ENCODE assay signal across 1 cellular context in the genomic region with DNA sequence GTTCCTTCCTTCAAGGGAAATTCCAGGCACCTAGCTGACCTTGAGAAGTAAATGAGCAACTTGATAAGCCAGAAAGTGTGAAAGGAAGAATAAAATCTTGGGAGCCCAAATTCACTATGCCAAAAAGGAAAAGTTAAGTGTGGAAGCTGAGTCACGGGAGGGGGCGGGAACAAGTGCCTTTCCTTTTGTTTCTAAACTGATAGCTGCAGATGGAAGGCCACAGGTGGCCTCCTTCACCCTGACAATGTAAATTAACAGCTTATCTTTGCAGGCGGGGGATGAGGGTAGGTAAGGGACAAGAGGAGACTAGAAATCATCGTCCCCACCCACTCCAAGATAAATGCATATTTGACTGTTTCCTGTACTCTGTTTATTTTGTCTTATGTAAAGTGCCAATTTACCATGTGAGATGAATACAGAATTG.
TF ChIP-seq lines count a peak whose summit lies in the region.

No MANE protein-coding gene starts in this region.

TF ChIP-seq in K562, 482 proteins besides CTCF, POLR2A, EP300 and RAD21 (continued from another document and continues in another):
- TF ChIP-seq, protein P1, sequence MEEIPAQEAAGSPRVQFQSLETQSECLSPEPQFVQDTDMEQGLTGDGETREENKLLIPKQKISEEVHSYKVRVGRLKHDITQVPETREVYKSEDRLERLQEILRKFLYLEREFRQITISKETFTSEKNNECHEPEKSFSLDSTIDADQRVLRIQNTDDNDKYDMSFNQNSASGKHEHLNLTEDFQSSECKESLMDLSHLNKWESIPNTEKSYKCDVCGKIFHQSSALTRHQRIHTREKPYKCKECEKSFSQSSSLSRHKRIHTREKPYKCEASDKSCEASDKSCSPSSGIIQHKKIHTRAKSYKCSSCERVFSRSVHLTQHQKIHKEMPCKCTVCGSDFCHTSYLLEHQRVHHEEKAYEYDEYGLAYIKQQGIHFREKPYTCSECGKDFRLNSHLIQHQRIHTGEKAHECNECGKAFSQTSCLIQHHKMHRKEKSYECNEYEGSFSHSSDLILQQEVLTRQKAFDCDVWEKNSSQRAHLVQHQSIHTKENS (CRISPR knock-in tag; IDR thresholded peaks at IDR 0.05), result no peak
- no peak for TF ChIP-seq ZNF347 (CRISPR knock-in tag; IDR thresholded peaks at IDR 0.05; ENCODE audit: low read depth)
- TF ChIP-seq MYBL2 (IDR thresholded peaks at IDR 0.05; ENCODE audit: low read depth), result no peak
- no peak for TF ChIP-seq MYBL2 (CRISPR knock-in tag; IDR thresholded peaks at IDR 0.05; ENCODE audit: borderline replicate concordance)
- peak; percentile 43 to 67; a peak in 3 of 4 replicates for TF ChIP-seq KDM1A (IDR thresholded peaks at IDR 0.05)
- TF ChIP-seq JUND (IDR thresholded peaks at IDR 0.05; ENCODE audit: borderline replicate concordance, low read depth, low read length), result peak; percentile 63; the same call in 1 of the 2 replicates
- peak; percentile 32; the same call in 1 of the 3 replicates for TF ChIP-seq JUND (tag; IDR thresholded peaks at IDR 0.05; ENCODE audit: borderline replicate concordance, low read depth, low read length)
- TF ChIP-seq, protein P2, sequence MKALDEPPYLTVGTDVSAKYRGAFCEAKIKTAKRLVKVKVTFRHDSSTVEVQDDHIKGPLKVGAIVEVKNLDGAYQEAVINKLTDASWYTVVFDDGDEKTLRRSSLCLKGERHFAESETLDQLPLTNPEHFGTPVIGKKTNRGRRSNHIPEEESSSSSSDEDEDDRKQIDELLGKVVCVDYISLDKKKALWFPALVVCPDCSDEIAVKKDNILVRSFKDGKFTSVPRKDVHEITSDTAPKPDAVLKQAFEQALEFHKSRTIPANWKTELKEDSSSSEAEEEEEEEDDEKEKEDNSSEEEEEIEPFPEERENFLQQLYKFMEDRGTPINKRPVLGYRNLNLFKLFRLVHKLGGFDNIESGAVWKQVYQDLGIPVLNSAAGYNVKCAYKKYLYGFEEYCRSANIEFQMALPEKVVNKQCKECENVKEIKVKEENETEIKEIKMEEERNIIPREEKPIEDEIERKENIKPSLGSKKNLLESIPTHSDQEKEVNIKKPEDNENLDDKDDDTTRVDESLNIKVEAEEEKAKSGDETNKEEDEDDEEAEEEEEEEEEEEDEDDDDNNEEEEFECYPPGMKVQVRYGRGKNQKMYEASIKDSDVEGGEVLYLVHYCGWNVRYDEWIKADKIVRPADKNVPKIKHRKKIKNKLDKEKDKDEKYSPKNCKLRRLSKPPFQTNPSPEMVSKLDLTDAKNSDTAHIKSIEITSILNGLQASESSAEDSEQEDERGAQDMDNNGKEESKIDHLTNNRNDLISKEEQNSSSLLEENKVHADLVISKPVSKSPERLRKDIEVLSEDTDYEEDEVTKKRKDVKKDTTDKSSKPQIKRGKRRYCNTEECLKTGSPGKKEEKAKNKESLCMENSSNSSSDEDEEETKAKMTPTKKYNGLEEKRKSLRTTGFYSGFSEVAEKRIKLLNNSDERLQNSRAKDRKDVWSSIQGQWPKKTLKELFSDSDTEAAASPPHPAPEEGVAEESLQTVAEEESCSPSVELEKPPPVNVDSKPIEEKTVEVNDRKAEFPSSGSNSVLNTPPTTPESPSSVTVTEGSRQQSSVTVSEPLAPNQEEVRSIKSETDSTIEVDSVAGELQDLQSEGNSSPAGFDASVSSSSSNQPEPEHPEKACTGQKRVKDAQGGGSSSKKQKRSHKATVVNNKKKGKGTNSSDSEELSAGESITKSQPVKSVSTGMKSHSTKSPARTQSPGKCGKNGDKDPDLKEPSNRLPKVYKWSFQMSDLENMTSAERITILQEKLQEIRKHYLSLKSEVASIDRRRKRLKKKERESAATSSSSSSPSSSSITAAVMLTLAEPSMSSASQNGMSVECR (CRISPR knock-in tag; IDR thresholded peaks at IDR 0.05), result no peak
- 0 out of 2 replicates have a peak, but pooled peaks have one; percentile 26 for TF ChIP-seq MTA3 (IDR thresholded peaks at IDR 0.05; ENCODE audit: borderline replicate concordance)
- TF ChIP-seq, protein P3, sequence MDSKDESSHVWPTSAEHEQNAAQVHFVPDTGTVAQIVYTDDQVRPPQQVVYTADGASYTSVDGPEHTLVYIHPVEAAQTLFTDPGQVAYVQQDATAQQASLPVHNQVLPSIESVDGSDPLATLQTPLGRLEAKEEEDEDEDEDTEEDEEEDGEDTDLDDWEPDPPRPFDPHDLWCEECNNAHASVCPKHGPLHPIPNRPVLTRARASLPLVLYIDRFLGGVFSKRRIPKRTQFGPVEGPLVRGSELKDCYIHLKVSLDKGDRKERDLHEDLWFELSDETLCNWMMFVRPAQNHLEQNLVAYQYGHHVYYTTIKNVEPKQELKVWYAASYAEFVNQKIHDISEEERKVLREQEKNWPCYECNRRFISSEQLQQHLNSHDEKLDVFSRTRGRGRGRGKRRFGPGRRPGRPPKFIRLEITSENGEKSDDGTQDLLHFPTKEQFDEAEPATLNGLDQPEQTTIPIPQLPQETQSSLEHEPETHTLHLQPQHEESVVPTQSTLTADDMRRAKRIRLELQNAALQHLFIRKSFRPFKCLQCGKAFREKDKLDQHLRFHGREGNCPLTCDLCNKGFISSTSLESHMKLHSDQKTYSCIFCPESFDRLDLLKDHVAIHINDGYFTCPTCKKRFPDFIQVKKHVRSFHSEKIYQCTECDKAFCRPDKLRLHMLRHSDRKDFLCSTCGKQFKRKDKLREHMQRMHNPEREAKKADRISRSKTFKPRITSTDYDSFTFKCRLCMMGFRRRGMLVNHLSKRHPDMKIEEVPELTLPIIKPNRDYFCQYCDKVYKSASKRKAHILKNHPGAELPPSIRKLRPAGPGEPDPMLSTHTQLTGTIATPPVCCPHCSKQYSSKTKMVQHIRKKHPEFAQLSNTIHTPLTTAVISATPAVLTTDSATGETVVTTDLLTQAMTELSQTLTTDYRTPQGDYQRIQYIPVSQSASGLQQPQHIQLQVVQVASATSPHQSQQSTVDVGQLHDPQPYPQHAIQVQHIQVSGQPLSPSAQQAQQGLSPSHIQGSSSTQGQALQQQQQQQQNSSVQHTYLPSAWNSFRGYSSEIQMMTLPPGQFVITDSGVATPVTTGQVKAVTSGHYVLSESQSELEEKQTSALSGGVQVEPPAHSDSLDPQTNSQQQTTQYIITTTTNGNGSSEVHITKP (IDR thresholded peaks at IDR 0.05; ENCODE audit: partially characterized antibody), result peak; percentile 55
- TF ChIP-seq CXXC5 (CRISPR knock-in tag; IDR thresholded peaks at IDR 0.05), result 0 out of 2 replicates have a peak, but pooled peaks have one; percentile 35
- peak; percentile 62 for TF ChIP-seq NFIC (IDR thresholded peaks at IDR 0.05)
- TF ChIP-seq ATF7 (IDR thresholded peaks at IDR 0.05), result peak; percentile 44; the same call in 1 of the 2 replicates
- TF ChIP-seq ZC3H8 (IDR thresholded peaks at IDR 0.05), result no peak
- TF ChIP-seq NCOA1 (IDR thresholded peaks at IDR 0.05; ENCODE audit: low read depth), result peak; percentile 69; the same call in 1 of the 2 replicates
- peak; percentile 70 for TF ChIP-seq NCOR1 (IDR thresholded peaks at IDR 0.05)
- TF ChIP-seq IRF2 (CRISPR knock-in tag; IDR thresholded peaks at IDR 0.05), result no peak
- no peak for TF ChIP-seq GTF2E2 (tag; IDR thresholded peaks at IDR 0.05)
- peak; percentile 90 for TF ChIP-seq NFE2 (IDR thresholded peaks at IDR 0.05; ENCODE audit: low read depth)
- no peak for TF ChIP-seq NRF1 (conservative IDR thresholded peaks at IDR 0.05 in 1 of 2, IDR thresholded peaks at IDR 0.05 in 1 of 2)
- TF ChIP-seq MXI1 (IDR thresholded peaks at IDR 0.05; ENCODE audit: low read depth, low read length), result no peak
- TF ChIP-seq ERF (CRISPR knock-in tag; IDR thresholded peaks at IDR 0.05), result no peak
- TF ChIP-seq MTA2 (IDR thresholded peaks at IDR 0.05; ENCODE audit: low read depth), result no peak; the same call in 1 of the 2 replicates
- TF ChIP-seq U2AF1 (optimal IDR thresholded peaks at IDR 0.05; ENCODE audit: low read depth, low read length), result no peak
- peak; percentile 79 for TF ChIP-seq C11orf30 (IDR thresholded peaks at IDR 0.05; ENCODE audit: low read depth)
- TF ChIP-seq TSC22D4 (tag; IDR thresholded peaks at IDR 0.05), result no peak
- TF ChIP-seq BHLHE40 (IDR thresholded peaks at IDR 0.05; ENCODE audit: low read length), result peak; percentile 71; the same call in 1 of the 2 replicates
- TF ChIP-seq SMARCA4 (IDR thresholded peaks at IDR 0.05), result peak; percentile 84; the same call in 1 of the 2 replicates
- TF ChIP-seq ZNF124 (CRISPR knock-in tag; IDR thresholded peaks at IDR 0.05), result no peak
- peak; percentile 58 for TF ChIP-seq ZNF316 (IDR thresholded peaks at IDR 0.05)
- peak; percentile 9 for TF ChIP-seq TBP (optimal IDR thresholded peaks at IDR 0.05; ENCODE audit: low read depth, low read length)
- TF ChIP-seq, protein P4, sequence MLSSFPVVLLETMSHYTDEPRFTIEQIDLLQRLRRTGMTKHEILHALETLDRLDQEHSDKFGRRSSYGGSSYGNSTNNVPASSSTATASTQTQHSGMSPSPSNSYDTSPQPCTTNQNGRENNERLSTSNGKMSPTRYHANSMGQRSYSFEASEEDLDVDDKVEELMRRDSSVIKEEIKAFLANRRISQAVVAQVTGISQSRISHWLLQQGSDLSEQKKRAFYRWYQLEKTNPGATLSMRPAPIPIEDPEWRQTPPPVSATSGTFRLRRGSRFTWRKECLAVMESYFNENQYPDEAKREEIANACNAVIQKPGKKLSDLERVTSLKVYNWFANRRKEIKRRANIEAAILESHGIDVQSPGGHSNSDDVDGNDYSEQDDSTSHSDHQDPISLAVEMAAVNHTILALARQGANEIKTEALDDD (IDR thresholded peaks at IDR 0.05), result peak; percentile 75; the same call in 1 of the 2 replicates
- TF ChIP-seq DPF2 (IDR thresholded peaks at IDR 0.05), result peak; percentile 90
- no peak for TF ChIP-seq ZNF140 (CRISPR knock-in tag; IDR thresholded peaks at IDR 0.05)
- peak; percentile 71 for TF ChIP-seq TAL1 (IDR thresholded peaks at IDR 0.05)
- TF ChIP-seq BACH1 (tag; IDR thresholded peaks at IDR 0.05), result no peak
- TF ChIP-seq, protein P5, sequence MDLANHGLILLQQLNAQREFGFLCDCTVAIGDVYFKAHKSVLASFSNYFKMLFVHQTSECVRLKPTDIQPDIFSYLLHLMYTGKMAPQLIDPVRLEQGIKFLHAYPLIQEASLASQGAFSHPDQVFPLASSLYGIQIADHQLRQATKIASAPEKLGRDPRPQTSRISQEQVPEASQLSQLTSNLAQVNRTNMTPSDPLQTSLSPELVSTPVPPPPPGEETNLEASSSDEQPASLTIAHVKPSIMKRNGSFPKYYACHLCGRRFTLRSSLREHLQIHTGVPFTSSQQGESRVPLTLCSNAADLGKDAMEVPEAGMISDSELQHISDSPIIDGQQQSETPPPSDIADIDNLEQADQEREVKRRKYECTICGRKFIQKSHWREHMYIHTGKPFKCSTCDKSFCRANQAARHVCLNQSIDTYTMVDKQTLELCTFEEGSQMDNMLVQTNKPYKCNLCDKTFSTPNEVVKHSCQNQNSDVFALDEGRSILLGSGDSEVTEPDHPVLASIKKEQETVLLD (IDR thresholded peaks at IDR 0.05), result peak; percentile 52; the same call in 1 of the 2 replicates
- TF ChIP-seq, protein P6, sequence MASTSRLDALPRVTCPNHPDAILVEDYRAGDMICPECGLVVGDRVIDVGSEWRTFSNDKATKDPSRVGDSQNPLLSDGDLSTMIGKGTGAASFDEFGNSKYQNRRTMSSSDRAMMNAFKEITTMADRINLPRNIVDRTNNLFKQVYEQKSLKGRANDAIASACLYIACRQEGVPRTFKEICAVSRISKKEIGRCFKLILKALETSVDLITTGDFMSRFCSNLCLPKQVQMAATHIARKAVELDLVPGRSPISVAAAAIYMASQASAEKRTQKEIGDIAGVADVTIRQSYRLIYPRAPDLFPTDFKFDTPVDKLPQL (IDR thresholded peaks at IDR 0.05; ENCODE audit: extremely low read depth, insufficient read length), result no peak
- TF ChIP-seq L3MBTL2 (IDR thresholded peaks at IDR 0.05), result 0 out of 2 replicates have a peak, but pooled peaks have one; percentile 22
- TF ChIP-seq SREBF1 (IDR thresholded peaks at IDR 0.05; ENCODE audit: borderline replicate concordance, low read depth, low read length), result no peak
- peak; percentile 44; the same call in 1 of the 2 replicates for TF ChIP-seq STAT5A (IDR thresholded peaks at IDR 0.05; ENCODE audit: borderline replicate concordance, low read length)
- TF ChIP-seq, protein P7, sequence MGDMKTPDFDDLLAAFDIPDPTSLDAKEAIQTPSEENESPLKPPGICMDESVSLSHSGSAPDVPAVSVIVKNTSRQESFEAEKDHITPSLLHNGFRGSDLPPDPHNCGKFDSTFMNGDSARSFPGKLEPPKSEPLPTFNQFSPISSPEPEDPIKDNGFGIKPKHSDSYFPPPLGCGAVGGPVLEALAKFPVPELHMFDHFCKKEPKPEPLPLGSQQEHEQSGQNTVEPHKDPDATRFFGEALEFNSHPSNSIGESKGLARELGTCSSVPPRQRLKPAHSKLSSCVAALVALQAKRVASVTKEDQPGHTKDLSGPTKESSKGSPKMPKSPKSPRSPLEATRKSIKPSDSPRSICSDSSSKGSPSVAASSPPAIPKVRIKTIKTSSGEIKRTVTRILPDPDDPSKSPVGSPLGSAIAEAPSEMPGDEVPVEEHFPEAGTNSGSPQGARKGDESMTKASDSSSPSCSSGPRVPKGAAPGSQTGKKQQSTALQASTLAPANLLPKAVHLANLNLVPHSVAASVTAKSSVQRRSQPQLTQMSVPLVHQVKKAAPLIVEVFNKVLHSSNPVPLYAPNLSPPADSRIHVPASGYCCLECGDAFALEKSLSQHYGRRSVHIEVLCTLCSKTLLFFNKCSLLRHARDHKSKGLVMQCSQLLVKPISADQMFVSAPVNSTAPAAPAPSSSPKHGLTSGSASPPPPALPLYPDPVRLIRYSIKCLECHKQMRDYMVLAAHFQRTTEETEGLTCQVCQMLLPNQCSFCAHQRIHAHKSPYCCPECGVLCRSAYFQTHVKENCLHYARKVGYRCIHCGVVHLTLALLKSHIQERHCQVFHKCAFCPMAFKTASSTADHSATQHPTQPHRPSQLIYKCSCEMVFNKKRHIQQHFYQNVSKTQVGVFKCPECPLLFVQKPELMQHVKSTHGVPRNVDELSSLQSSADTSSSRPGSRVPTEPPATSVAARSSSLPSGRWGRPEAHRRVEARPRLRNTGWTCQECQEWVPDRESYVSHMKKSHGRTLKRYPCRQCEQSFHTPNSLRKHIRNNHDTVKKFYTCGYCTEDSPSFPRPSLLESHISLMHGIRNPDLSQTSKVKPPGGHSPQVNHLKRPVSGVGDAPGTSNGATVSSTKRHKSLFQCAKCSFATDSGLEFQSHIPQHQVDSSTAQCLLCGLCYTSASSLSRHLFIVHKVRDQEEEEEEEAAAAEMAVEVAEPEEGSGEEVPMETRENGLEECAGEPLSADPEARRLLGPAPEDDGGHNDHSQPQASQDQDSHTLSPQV (IDR thresholded peaks at IDR 0.05), result peak; percentile 36; the same call in 1 of the 2 replicates
- no peak for TF ChIP-seq FIP1L1 (IDR thresholded peaks at IDR 0.05; ENCODE audit: low read depth, low read length, poor library complexity, severe bottlenecking)
- TF ChIP-seq ZNF584 (CRISPR knock-in tag; IDR thresholded peaks at IDR 0.05; ENCODE audit: low read depth), result no peak
- TF ChIP-seq CBFA2T2 (conservative IDR thresholded peaks at IDR 0.05), result peak; percentile 85
- TF ChIP-seq HDAC2 (IDR thresholded peaks at IDR 0.05), result 0 out of 2 replicates have a peak, but pooled peaks have one; percentile 39
- TF ChIP-seq, protein P8, sequence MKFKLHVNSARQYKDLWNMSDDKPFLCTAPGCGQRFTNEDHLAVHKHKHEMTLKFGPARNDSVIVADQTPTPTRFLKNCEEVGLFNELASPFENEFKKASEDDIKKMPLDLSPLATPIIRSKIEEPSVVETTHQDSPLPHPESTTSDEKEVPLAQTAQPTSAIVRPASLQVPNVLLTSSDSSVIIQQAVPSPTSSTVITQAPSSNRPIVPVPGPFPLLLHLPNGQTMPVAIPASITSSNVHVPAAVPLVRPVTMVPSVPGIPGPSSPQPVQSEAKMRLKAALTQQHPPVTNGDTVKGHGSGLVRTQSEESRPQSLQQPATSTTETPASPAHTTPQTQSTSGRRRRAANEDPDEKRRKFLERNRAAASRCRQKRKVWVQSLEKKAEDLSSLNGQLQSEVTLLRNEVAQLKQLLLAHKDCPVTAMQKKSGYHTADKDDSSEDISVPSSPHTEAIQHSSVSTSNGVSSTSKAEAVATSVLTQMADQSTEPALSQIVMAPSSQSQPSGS (CRISPR knock-in tag; IDR thresholded peaks at IDR 0.05), result no peak
- TF ChIP-seq SMARCE1 (IDR thresholded peaks at IDR 0.05), result peak; percentile 79
